ENCODE assay signal across 8 cellular contexts in the genomic region with DNA sequence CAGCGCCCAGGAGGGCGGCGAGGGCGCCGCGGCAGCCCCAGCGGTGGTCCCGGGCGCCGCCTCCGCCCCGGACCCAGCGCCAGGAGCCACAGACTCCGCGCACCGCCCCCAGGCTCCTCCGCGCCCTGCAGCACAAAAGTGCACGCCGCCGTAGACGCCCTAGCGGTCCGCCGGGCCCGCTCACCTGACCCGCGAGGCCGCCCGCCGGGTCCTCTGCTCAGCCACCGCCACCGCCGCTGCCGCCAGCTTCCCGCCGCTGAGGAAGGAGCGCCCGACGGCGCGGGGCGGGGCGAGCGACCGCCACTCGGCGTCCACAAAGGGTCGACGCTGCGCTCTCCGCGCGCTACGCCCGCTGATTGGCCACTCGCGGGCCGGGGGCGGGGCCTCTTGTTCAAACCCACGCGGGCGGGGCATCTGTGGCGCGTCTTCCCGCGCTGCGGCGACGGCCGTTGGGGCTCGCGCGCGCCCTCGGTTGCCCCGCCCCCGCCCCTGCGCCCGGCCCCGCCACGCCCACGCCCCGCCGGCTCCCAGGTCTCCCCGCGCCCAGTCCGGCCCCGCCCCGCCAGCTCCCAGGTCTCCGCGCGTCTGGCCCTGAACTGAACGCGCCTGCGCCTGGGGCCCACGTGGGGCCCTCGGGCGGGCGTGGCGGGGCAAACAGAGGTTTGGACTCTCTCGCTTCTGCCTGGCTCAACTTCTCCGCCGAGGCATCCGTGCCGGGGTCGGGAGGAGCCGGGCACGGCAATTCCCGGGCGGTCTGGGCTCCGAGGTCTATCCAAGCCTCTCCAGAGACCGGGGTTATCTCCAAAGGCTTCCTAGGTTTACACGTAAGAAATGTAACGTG. TPM values are rescaled to one million over a fixed set of nuclear protein-coding genes. Genes with fewer than 3 reads are reported as not detected.
DNase-seq lines count a peak whose midpoint lies in the region; ATAC-seq and TF ChIP-seq lines count a peak whose summit lies in the region.

A gene (minus strand): TSS at position 269 of the 841 bp plus-strand sequence. CDS start 9,154 bp downstream, outside the sequence.

- H3K4me3 Mint-ChIP-seq in HFFc6 = peak within 1 kb of the TSS; percentile 96
- peak within 1 kb of the TSS; percentile 96 for H3K4me3 Mint-ChIP-seq in activated naive CD4-positive, alpha-beta T cell treated with anti-CD3 and anti-CD28 coated beads, Interleukin-2, amount 10 ng/mL, durations not matched to agents 7 days and 5 days

- H3K27ac ChIP-seq in SK-N-MC (peak within 1 kb of the TSS; percentile 85), testis (peak within 1 kb of the TSS; percentile 59 to 80)

- intact Hi-C loops in testis (cut with DNase I; ENCODE audit: low total_unique reads) = loop anchor here (10.0 kb wide), 1 partner anchor 46 kb away; a partner anchor contains a TSS

- H3K36me3 Mint-ChIP-seq in HFFc6 (ENCODE audit: low read depth) = peaks cover 30% of the 10 kb centered on the region
- H3K36me3 Mint-ChIP-seq in activated naive CD4-positive, alpha-beta T cell treated with anti-CD3 and anti-CD28 coated beads, Interleukin-2, amount 10 ng/mL, durations not matched to agents 7 days and 5 days = peaks cover 33% of the 10 kb centered on the region

- peaks cover 29% of the 10 kb centered on the region for H3K36me3 ChIP-seq in SK-N-MC (ENCODE audit: insufficient read depth, low read length)
- no peaks in the 10 kb centered on the region for H3K36me3 ChIP-seq in testis (ENCODE audit: low read depth, missing control alignments)

- WGBS in testis, 2 donors = 0 to 1% methylated on average over 9 to 29 of the region's 115 CpGs

- ATAC-seq in omental fat pad (ENCODE audit: low FRiP score) = peak; percentile 97

- H3K27ac Mint-ChIP-seq in HFFc6 = peak within 1 kb of the TSS; percentile 93
- peak within 1 kb of the TSS; percentile 94 for H3K27ac Mint-ChIP-seq in activated naive CD4-positive, alpha-beta T cell treated with anti-CD3 and anti-CD28 coated beads, Interleukin-2, amount 10 ng/mL, durations not matched to agents 7 days and 5 days

- peaks cover 2% of the 10 kb centered on the region; the same call in 1 of the 2 replicates for H3K27me3 Mint-ChIP-seq in HFFc6 (ENCODE audit: insufficient read depth)
- no peaks in the 10 kb centered on the region for H3K27me3 Mint-ChIP-seq in activated naive CD4-positive, alpha-beta T cell treated with anti-CD3 and anti-CD28 coated beads, Interleukin-2, amount 10 ng/mL, durations not matched to agents 7 days and 5 days

- TF ChIP-seq POLR2A in testis (IDR thresholded peaks at IDR 0.05) = peak; percentile 25

- H3K4me3 ChIP-seq in SK-N-MC (peak within 1 kb of the TSS; percentile 95), testis (peak within 1 kb of the TSS; percentile 78 to 82)

- peaks cover 1% of the 10 kb centered on the region; the same call in 1 of the 2 replicates for H3K9me3 Mint-ChIP-seq in HFFc6
- H3K9me3 Mint-ChIP-seq in activated naive CD4-positive, alpha-beta T cell treated with anti-CD3 and anti-CD28 coated beads, Interleukin-2, amount 10 ng/mL, durations not matched to agents 7 days and 5 days = no peaks in the 10 kb centered on the region

- H3K4me1 Mint-ChIP-seq in HFFc6 (ENCODE audit: low read depth) = peaks cover 78% of the 10 kb centered on the region
- peaks cover 67% of the 10 kb centered on the region for H3K4me1 Mint-ChIP-seq in activated naive CD4-positive, alpha-beta T cell treated with anti-CD3 and anti-CD28 coated beads, Interleukin-2, amount 10 ng/mL, durations not matched to agents 7 days and 5 days

- TF ChIP-seq CTCF in HFFc6 (IDR thresholded peaks at IDR 0.05) (peak; percentile 41), omental fat pad (IDR thresholded peaks at IDR 0.05) (no peak), testis (IDR thresholded peaks at IDR 0.05) (peak in 1 of 3 experiments; percentile 2)

- H3K27me3 ChIP-seq in testis = no peaks in the 10 kb centered on the region

- no peaks in the 10 kb centered on the region; the same call in 1 of the 2 replicates for H3K9me3 ChIP-seq in SK-N-MC (ENCODE audit: low read depth, low read length)
- no peaks in the 10 kb centered on the region for H3K9me3 ChIP-seq in testis

- CTCF ChIA-PET in activated naive CD4-positive, alpha-beta T cell treated with anti-CD3 and anti-CD28 coated beads, Interleukin-2, amount 10 ng/mL, durations not matched to agents 7 days and 5 days (lab: Charles Lee) = interaction anchor here (0.8 to 6.4 kb wide), 4 partner anchors 10 to 469 kb away, joined by 3 to 44 read pairs (median 4); no protein-coding TSS in a partner anchor

- DNase-seq in GM04504 (ENCODE audit: low read depth) (peak; percentile 93), HFFc6 (peak; percentile 92), NAMALWA (ENCODE audit: low spot score) (peak; percentile 97), SK-N-MC (ENCODE audit: low read depth, low spot score) (no peak), germinal center (ENCODE audit: low spot score) (peak; percentile 100), omental fat pad (ENCODE audit: low spot score) (peak; percentile 95), testis (peak; percentile 98)
- DNase-seq in activated naive CD4-positive, alpha-beta T cell treated with anti-CD3 and anti-CD28 coated beads, Interleukin-2, amount 10 ng/mL, durations not matched to agents 7 days and 5 days = peak; percentile 96

- peaks cover 11% of the 10 kb centered on the region for H3K4me1 ChIP-seq in testis

- peak within 1 kb of the TSS; percentile 99 for H3K9ac ChIP-seq in SK-N-MC (ENCODE audit: insufficient read length)

RNA-seq across cellular contexts. Expression of the gene that starts here (rescaled TPM):
- 10 to 100 TPM; 11.6 to 20.3 (median 18.4) TPM for total RNA-seq in HFFc6 (2021; fragmentation: NEBNext Ultra II Directional; extraction: Animal tissue kit (Norgen Biotek cat#: 25700))
- total RNA-seq in omental fat pad (1 to 10 TPM; 5.3 to 8.0 (median 6.4) TPM), testis (10 to 100 TPM; 26.2 to 27.5 TPM)
- polyA plus RNA-seq in testis (ENCODE audit: insufficient read depth, low read depth, low replicate concordance) = 18.3 TPM
